In the genomic region with DNA sequence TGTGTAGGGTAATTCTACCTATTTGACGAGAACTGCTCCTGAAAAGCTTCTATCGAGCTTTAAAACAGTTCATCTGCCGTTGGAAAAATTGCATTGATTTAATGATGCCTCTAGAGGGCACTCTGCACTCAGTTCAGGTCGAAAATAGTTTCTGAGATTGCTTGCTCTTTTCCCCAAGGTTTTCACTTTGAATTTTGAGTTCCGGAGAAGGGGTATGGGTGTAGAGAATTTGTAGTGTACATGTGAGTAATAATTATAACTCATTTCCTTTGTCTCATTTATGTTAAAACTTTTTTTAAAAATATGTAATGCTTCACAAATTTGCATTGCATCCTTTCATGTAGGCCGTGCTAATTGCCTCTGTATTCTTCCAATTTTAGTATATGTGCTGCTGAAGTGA, we compare ENCODE assay signal across 8 cellular contexts. TPM values are rescaled to one million over a fixed set of nuclear protein-coding genes. Genes with fewer than 3 reads are reported as not detected.
A peak's percentile ranks its signal among the peaks of the same experiment; 100 is the strongest.
DNase-seq lines count a peak whose midpoint lies in the region; ATAC-seq and TF ChIP-seq lines count a peak whose summit lies in the region.

No MANE protein-coding gene starts in this region.

- no peaks in the 10 kb centered on the region for H3K27me3 Mint-ChIP-seq in natural killer cell treated with Interleukin-12 subunit alpha and Interleukin-12 subunit beta and Interleukin-15 and Interleukin-18, amount 100 ng/mL, for 72 hours

- H3K4me1 Mint-ChIP-seq in natural killer cell treated with Interleukin-12 subunit alpha and Interleukin-12 subunit beta and Interleukin-15 and Interleukin-18, amount 100 ng/mL, for 72 hours (ENCODE audit: low read depth in 2 of 2) = peaks cover 26 to 43% of the 10 kb centered on the region in 2 donors

- TF ChIP-seq CTCF in left ventricle myocardium inferior (IDR thresholded peaks at IDR 0.05; ENCODE audit: borderline replicate concordance) = peak; percentile 78
- TF ChIP-seq CTCF in dorsolateral prefrontal cortex (IDR thresholded peaks at IDR 0.05 in 54 of 56, conservative IDR thresholded peaks at IDR 0.05 in 2 of 56; ENCODE audit: low read depth in 1 of 56, partially characterized antibody in 56 of 56) = peak; percentile 49 to 87 (median 72)

- no peak for ATAC-seq in Right ventricle myocardium inferior
- ATAC-seq in natural killer cell treated with Interleukin-12 subunit alpha and Interleukin-12 subunit beta and Interleukin-15 and Interleukin-18, amount 100 ng/mL, for 72 hours = no peak
- ATAC-seq in HG03175 (IDR thresholded peaks at IDR 0.05; ENCODE audit: unreplicated experiment) = no peak

- peak overlapping the region in 1 of 2 donors; percentile 22 for H3K27ac Mint-ChIP-seq in natural killer cell treated with Interleukin-12 subunit alpha and Interleukin-12 subunit beta and Interleukin-15 and Interleukin-18, amount 100 ng/mL, for 72 hours

- no peak for DNase-seq in left ventricle myocardium inferior
- DNase-seq in Right ventricle myocardium inferior (ENCODE audit: missing footprints) = no peak
- peak; percentile 48 for DNase-seq in HT-29 (ENCODE audit: low spot score)
- peak; percentile 32 for DNase-seq in SHP77 treated with DMSO at 0.1 percent for 48 hours (lab: John Stamatoyannopoulos, UW)
- DNase-seq in dorsolateral prefrontal cortex = no peak
- DNase-seq in natural killer cell treated with Interleukin-12 subunit alpha and Interleukin-12 subunit beta and Interleukin-15 and Interleukin-18, amount 100 ng/mL, for 72 hours (ENCODE audit: low spot score) = no peak
- no peak for DNase-seq in NCI-H2107 treated with DMSO at 0.1 percent for 48 hours (lab: John Stamatoyannopoulos, UW; ENCODE audit: unreplicated experiment)

- H3K27me3 ChIP-seq in left ventricle myocardium inferior (ENCODE audit: low read depth) = peaks cover 16% of the 10 kb centered on the region
- peaks cover 0 to 15% (median 0%) of the 10 kb centered on the region in 45 donors for H3K27me3 ChIP-seq in dorsolateral prefrontal cortex

- no peaks in the 10 kb centered on the region for H3K9me3 Mint-ChIP-seq in natural killer cell treated with Interleukin-12 subunit alpha and Interleukin-12 subunit beta and Interleukin-15 and Interleukin-18, amount 100 ng/mL, for 72 hours

- H3K9me3 ChIP-seq in left ventricle myocardium inferior (replicated peaks) = no peaks in the 10 kb centered on the region

- no peaks in the 10 kb centered on the region for H3K36me3 ChIP-seq in left ventricle myocardium inferior

- H3K4me1 ChIP-seq in left ventricle myocardium inferior = peaks cover 4% of the 10 kb centered on the region

- H3K36me3 Mint-ChIP-seq in natural killer cell treated with Interleukin-12 subunit alpha and Interleukin-12 subunit beta and Interleukin-15 and Interleukin-18, amount 100 ng/mL, for 72 hours = no peaks in the 10 kb centered on the region

- peak overlapping the region; percentile 53 for H3K4me3 Mint-ChIP-seq in natural killer cell treated with Interleukin-12 subunit alpha and Interleukin-12 subunit beta and Interleukin-15 and Interleukin-18, amount 100 ng/mL, for 72 hours

- H3K4me3 ChIP-seq in left ventricle myocardium inferior (peak overlapping the region; percentile 38), dorsolateral prefrontal cortex (peak overlapping the region in 16 of 59 donors; percentile 4 to 44 (median 26))

- intact Hi-C loops in left ventricle myocardium inferior (cut with micrococcal nuclease) (loop anchor here (5.0 kb wide), 1 partner anchor 60 kb away; no protein-coding TSS in a partner anchor), Right ventricle myocardium inferior (cut with DNase I) (no loop called here), dorsolateral prefrontal cortex (cut with DNase I) (loop anchor here in 1 of 2 donors (2.0 kb wide), 1 partner anchor 60 kb away; no protein-coding TSS in a partner anchor)

- H3K27ac ChIP-seq in left ventricle myocardium inferior (replicated peaks) = no peak overlapping the region
- no peak overlapping the region for H3K27ac ChIP-seq in dorsolateral prefrontal cortex

RNA-seq across cellular contexts. Expression of gene TNIP3, which starts 28.4 kb away (rescaled TPM):
- total RNA-seq in left ventricle myocardium inferior (not detected), Right ventricle myocardium inferior (not detected), dorsolateral prefrontal cortex (1 to 10 TPM in 53 of 120 experiments, under 1 TPM in 56, not detected in 11; 0.32 to 3.7 (median 0.99) TPM)
- total RNA-seq in HT-29 (2014; rRNA removed; shearing (Covaris generic)) = not detected in 2 replicates
- 1 to 10 TPM in 1 of 2 donors, under 1 TPM in 1; 0.45 to 4.5 TPM for total RNA-seq in natural killer cell treated with Interleukin-12 subunit alpha and Interleukin-12 subunit beta and Interleukin-15 and Interleukin-18, amount 100 ng/mL, for 72 hours

Comparison
In these comparisons a context has a peak if more than half of its experiments do, and no peak if none do; other contexts are left out.
1. DNase-seq: peak in HT-29 (single experiment) and SHP77 treated with DMSO at 0.1 percent for 48 hours (single experiment); none in left ventricle myocardium inferior (single experiment), Right ventricle myocardium inferior (single experiment), dorsolateral prefrontal cortex (0 of 10), natural killer cell treated with Interleukin-12 subunit alpha and Interleukin-12 subunit beta and Interleukin-15 and Interleukin-18, amount 100 ng/mL, for 72 hours (single experiment) and NCI-H2107 treated with DMSO at 0.1 percent for 48 hours (single experiment).